In the genomic region with DNA sequence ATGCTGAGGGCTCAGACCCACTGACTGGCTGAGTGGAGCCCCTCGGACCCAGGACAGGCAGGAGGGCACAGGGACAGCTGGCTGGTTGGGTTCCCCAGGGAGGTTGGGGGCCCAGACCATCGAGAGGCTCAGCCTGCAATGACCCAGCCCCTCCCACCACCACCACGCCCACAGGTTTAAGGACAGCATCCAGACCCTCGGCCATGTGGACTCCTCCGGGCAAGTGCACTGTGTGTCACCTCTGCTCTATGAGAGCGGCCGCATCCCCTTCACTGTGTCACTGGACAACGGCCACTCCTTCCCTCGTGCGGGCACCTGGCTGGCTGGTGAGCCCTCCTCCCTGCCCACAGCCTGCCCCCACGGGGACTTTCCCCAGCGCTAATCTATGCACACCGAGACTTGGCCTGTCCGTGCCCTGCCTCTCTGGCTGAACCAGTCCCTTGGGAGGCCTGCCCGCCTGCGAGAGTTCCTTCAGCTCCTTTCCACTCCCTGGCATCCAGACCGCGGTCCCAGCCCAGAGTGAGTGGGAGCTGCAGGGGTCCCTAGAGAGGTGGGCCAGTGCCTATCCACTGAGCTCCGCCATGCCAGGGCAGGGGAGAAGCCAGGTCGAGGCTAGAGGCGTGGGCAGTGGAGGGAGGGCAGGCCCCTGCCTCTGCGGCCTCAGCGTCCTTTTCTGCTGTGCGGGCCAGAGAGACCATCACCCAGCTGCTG, we compare ENCODE assay signal across 1 cellular context.
A peak's percentile ranks its signal among the peaks of the same experiment; 100 is the strongest.
TF ChIP-seq lines count a peak whose summit lies in the region.

No MANE protein-coding gene starts in this region.

TF ChIP-seq in GM12878, 131 proteins besides CTCF, POLR2A, EP300 and RAD21:
- TF ChIP-seq ZNF622 (IDR thresholded peaks at IDR 0.05): no peak
- no peak for TF ChIP-seq CBFB (IDR thresholded peaks at IDR 0.05; ENCODE audit: low read depth)
- no peak for TF ChIP-seq NFXL1 (IDR thresholded peaks at IDR 0.05; ENCODE audit: borderline replicate concordance)
- peak in 1 of 2 experiments; percentile 42; a peak in 1 of 4 replicates for TF ChIP-seq BHLHE40 (IDR thresholded peaks at IDR 0.05; ENCODE audit: borderline replicate concordance in 1 of 2, low read depth in 2 of 2, low read length in 1 of 2)
- TF ChIP-seq ZBTB33 (IDR thresholded peaks at IDR 0.05): no peak
- no peak for TF ChIP-seq CUX1 (IDR thresholded peaks at IDR 0.05; ENCODE audit: insufficient replicate concordance, low read depth, low read length)
- peak; percentile 69 for TF ChIP-seq MEF2B (IDR thresholded peaks at IDR 0.05; ENCODE audit: partially characterized antibody, poor library complexity, severe bottlenecking)
- TF ChIP-seq GATAD2B (conservative IDR thresholded peaks at IDR 0.05; ENCODE audit: low read depth): no peak
- no peak for TF ChIP-seq SMAD1 (IDR thresholded peaks at IDR 0.05; ENCODE audit: low read depth, partially characterized antibody)
